In genomic region chr22:30694171-30694637, GRCh38 we compare ENCODE assay signal across 7 cellular contexts. TPM values are rescaled to one million over a fixed set of nuclear protein-coding genes. Genes with fewer than 3 reads are reported as not detected.
DNase-seq lines count a peak whose midpoint lies in the region; ATAC-seq, FAIRE-seq and TF ChIP-seq lines count a peak whose summit lies in the region.

No MANE protein-coding gene starts in this region.

- H3K4me3 ChIP-seq in endothelial cell of umbilical vein (replicated peaks in 1 of 3; ENCODE audit: insufficient read depth in 1 of 3, low read depth in 1 of 3, low read length in 3 of 3) (peak overlapping the region; percentile 25 to 66 (median 51)), mononuclear cell (ENCODE audit: low read length) (peak overlapping the region; percentile 35)

- TF ChIP-seq CTCF in endothelial cell of umbilical vein (IDR thresholded peaks at IDR 0.05; ENCODE audit: extremely low read depth in 1 of 2, insufficient read depth in 1 of 2, low read depth in 1 of 2, low read length in 2 of 2) (peak in 1 of 2 donors; percentile 5), D721Med (IDR thresholded peaks at IDR 0.05; ENCODE audit: insufficient read depth, missing control alignments) (no peak)

- intact Hi-C loops in endothelial cell of umbilical vein (cut with micrococcal nuclease), result loop anchor here (1.0 to 2.0 kb wide), 4 partner anchors 27 to 61 kb away; partner anchors contain the start of genes DUSP18 and SLC35E4

- H2AFZ ChIP-seq in endothelial cell of umbilical vein (ENCODE audit: low read depth, low read length), result peak overlapping the region; percentile 80

- dilution Hi-C loops in endothelial cell of umbilical vein (cut with MboI; ENCODE audit: extremely low pct_ligation_motif_present, low sequenced_read_pairs), result loop anchor here (10.0 kb wide), 1 partner anchor 241 kb away; no protein-coding TSS in a partner anchor

- H4K20me1 ChIP-seq in endothelial cell of umbilical vein (replicated peaks; ENCODE audit: control insufficient read depth, extremely low read depth, insufficient read depth, low read length), result no peaks in the 10 kb centered on the region

- FAIRE-seq in endothelial cell of umbilical vein (lab: Jason Lieb, UNC) (no peak), D721Med (lab: Jason Lieb, UNC) (no peak)

- H3K9me3 ChIP-seq in endothelial cell of umbilical vein (replicated peaks; ENCODE audit: control insufficient read depth, insufficient read depth, low read length) (no peaks in the 10 kb centered on the region), mononuclear cell (ENCODE audit: low read depth, low read length) (no peaks in the 10 kb centered on the region)

- POLR2A ChIA-PET in endothelial cell of umbilical vein (lab: Charles Lee), result interaction anchor here (0.7 kb wide), 1 partner anchor 13 kb away, joined by 3 read pairs; no protein-coding TSS in a partner anchor

- no peak for TF ChIP-seq POLR2A in endothelial cell of umbilical vein (IDR thresholded peaks at IDR 0.05; ENCODE audit: low read depth, low read length)

- no peaks in the 10 kb centered on the region for H3K36me3 ChIP-seq in endothelial cell of umbilical vein (ENCODE audit: control insufficient read depth in 2 of 2, extremely low read depth in 1 of 2, insufficient read depth in 2 of 2, low read length in 2 of 2)

- CTCF ChIA-PET in endothelial cell of umbilical vein (lab: Charles Lee), result interaction anchor here (1.1 to 3.4 kb wide), 2 partner anchors 59 to 61 kb away, joined by 8 to 41 read pairs; partner anchors contain the start of gene SLC35E4

- H3K27me3 ChIP-seq in endothelial cell of umbilical vein (ENCODE audit: control insufficient read depth in 2 of 2, insufficient read depth in 2 of 2, low read length in 2 of 2) (no peaks in the 10 kb centered on the region), mononuclear cell (ENCODE audit: insufficient read depth, low read length) (peaks cover 31% of the 10 kb centered on the region)

- peak overlapping the region; percentile 32 for H3K4me2 ChIP-seq in endothelial cell of umbilical vein (ENCODE audit: insufficient read depth, low read length)

- peak; percentile 48 for ATAC-seq in GM18907 (IDR thresholded peaks at IDR 0.05; ENCODE audit: unreplicated experiment)

- no peaks in the 10 kb centered on the region for H3K9me1 ChIP-seq in endothelial cell of umbilical vein (replicated peaks; ENCODE audit: control insufficient read depth, extremely low read depth, insufficient read depth, low read length)

- no peaks in the 10 kb centered on the region for H3K79me2 ChIP-seq in endothelial cell of umbilical vein (ENCODE audit: control insufficient read depth, insufficient read depth, low read length)

- H3K4me1 ChIP-seq in endothelial cell of umbilical vein (ENCODE audit: control insufficient read depth, extremely low read depth, insufficient read depth, low read length) (peaks cover 9% of the 10 kb centered on the region), mononuclear cell (ENCODE audit: insufficient read depth, low read length) (peaks cover 13% of the 10 kb centered on the region)

- no TSS peak for BruUV-seq in endothelial cell of umbilical vein (replicated peaks; lab: Mats Ljungman, UMichigan)

- DNase-seq in NCI-H510A (lab: John Stamatoyannopoulos, UW) (peak; percentile 65), endothelial cell of umbilical vein (ENCODE audit: low read depth, low spot score) (peak; percentile 57), D721Med (ENCODE audit: insufficient read length, low spot score) (no peak)
- peak; percentile 76 for DNase-seq in activated CD8-positive, alpha-beta memory T cell treated with anti-CD3 and anti-CD28 coated beads, Interleukin-2, amount 50 U/mL, for 48 hours
- peak; percentile 35 to 43 for DNase-seq in stimulated activated CD8-positive, alpha-beta memory T cell treated with anti-CD3 and anti-CD28 coated beads, Interleukin-2, amount 100 ng/mL, for 48 hours (ENCODE audit: low read depth in 2 of 2)

- H3K9ac ChIP-seq in endothelial cell of umbilical vein (replicated peaks; ENCODE audit: extremely low read depth, insufficient read depth, low read length), result peak overlapping the region; percentile 43

- H3K27ac ChIP-seq in endothelial cell of umbilical vein (ENCODE audit: insufficient read depth, low read depth, low read length), result peak overlapping the region; percentile 5

TF ChIP-seq in endothelial cell of umbilical vein, 7 proteins besides CTCF, POLR2A, EP300 and RAD21:
- no peak for TF ChIP-seq FOS (IDR thresholded peaks at IDR 0.05; ENCODE audit: borderline replicate concordance, insufficient read depth, low read length)
- peak; percentile 2 for TF ChIP-seq POLR2AphosphoS5 (IDR thresholded peaks at IDR 0.05; ENCODE audit: insufficient read depth, low read depth, low read length)
- TF ChIP-seq GATA2 (IDR thresholded peaks at IDR 0.05; ENCODE audit: insufficient read depth, insufficient read length, low read depth, low read length), result no peak
- TF ChIP-seq EZH2 (IDR thresholded peaks at IDR 0.05; ENCODE audit: borderline replicate concordance, low read depth, low read length, severe bottlenecking), result no peak
- TF ChIP-seq MAX (IDR thresholded peaks at IDR 0.05; ENCODE audit: insufficient read depth, insufficient read length), result no peak

RNA-seq across cellular contexts. Expression of gene OSBP2, which starts 0.5 kb away (rescaled TPM):
- 6.5 and 7.5 TPM in 2 replicates for total RNA-seq in endothelial cell of umbilical vein
- polyA plus RNA-seq in endothelial cell of umbilical vein, result 4.1 and 4.3 TPM in 2 replicates
- polyA plus RNA-seq in endothelial cell of umbilical vein (2011; cell fraction: cytosol; rRNA removed), result 2.9 and 3.6 TPM in 2 replicates
- polyA plus RNA-seq in endothelial cell of umbilical vein (2011; cell fraction: nucleus; rRNA removed), result 4.3 and 5.9 TPM in 2 replicates
- 2.8 and 3.4 TPM in 2 replicates for polyA plus RNA-seq in endothelial cell of umbilical vein (2012)
- polyA minus RNA-seq in endothelial cell of umbilical vein, result 7.8 and 8.4 TPM in 2 replicates
- 56.5 TPM for polyA minus RNA-seq in endothelial cell of umbilical vein (2011; cell fraction: cytosol; rRNA and poly(A)+ RNA removed)
- 5.9 and 9.7 TPM in 2 replicates for polyA minus RNA-seq in endothelial cell of umbilical vein (2011; cell fraction: nucleus; rRNA and poly(A)+ RNA removed)
- 3.1 TPM for total RNA-seq in mononuclear cell

RNA-seq across cellular contexts. Expression of gene DUSP18, which starts 26.5 kb away (rescaled TPM):
- total RNA-seq in endothelial cell of umbilical vein (17.5 and 18.3 TPM in 2 replicates), mononuclear cell (3.3 TPM)
- polyA plus RNA-seq in endothelial cell of umbilical vein, result 30.1 and 32.9 TPM in 2 replicates
- polyA plus RNA-seq in endothelial cell of umbilical vein (2011; cell fraction: cytosol; rRNA removed), result 17.1 and 17.9 TPM in 2 replicates
- 15.6 TPM in 2 replicates for polyA plus RNA-seq in endothelial cell of umbilical vein (2011; cell fraction: nucleus; rRNA removed)
- 11.7 and 11.9 TPM in 2 replicates for polyA plus RNA-seq in endothelial cell of umbilical vein (2012)
- polyA minus RNA-seq in endothelial cell of umbilical vein, result 33.7 and 34.7 TPM in 2 replicates
- polyA minus RNA-seq in endothelial cell of umbilical vein (2011; cell fraction: cytosol; rRNA and poly(A)+ RNA removed), result 1.6 TPM
- polyA minus RNA-seq in endothelial cell of umbilical vein (2011; cell fraction: nucleus; rRNA and poly(A)+ RNA removed), result 5.7 and 7.4 TPM in 2 replicates

RNA-seq across cellular contexts. Expression of gene SLC35E4, which starts 58.6 kb away (rescaled TPM):
- total RNA-seq in endothelial cell of umbilical vein, result 15.3 TPM in 2 replicates
- 10.7 and 14.8 TPM in 2 replicates for polyA plus RNA-seq in endothelial cell of umbilical vein
- polyA plus RNA-seq in endothelial cell of umbilical vein (2011; cell fraction: cytosol; rRNA removed), result 6.9 and 9.2 TPM in 2 replicates
- 4.6 and 5.5 TPM in 2 replicates for polyA plus RNA-seq in endothelial cell of umbilical vein (2011; cell fraction: nucleus; rRNA removed)
- polyA plus RNA-seq in endothelial cell of umbilical vein (2012), result 9.7 and 10.3 TPM in 2 replicates
- polyA minus RNA-seq in endothelial cell of umbilical vein, result 8.3 and 9.2 TPM in 2 replicates
- polyA minus RNA-seq in endothelial cell of umbilical vein (2011; cell fraction: cytosol; rRNA and poly(A)+ RNA removed), result 2.9 TPM
- polyA minus RNA-seq in endothelial cell of umbilical vein (2011; cell fraction: nucleus; rRNA and poly(A)+ RNA removed), result 3.8 and 6.2 TPM in 2 replicates
- total RNA-seq in mononuclear cell, result 4.4 TPM
